31 cellular contexts compared by ENCODE assay signal in genomic region chr11:128921790-128922189, GRCh38. TPM values are rescaled to one million over a fixed set of nuclear protein-coding genes. Genes with fewer than 3 reads are reported as not detected.
"Had no signal": no experiment of that assay in that cellular context is flagged by ENCODE, and none has a peak within 500 bp of the region (broad histone marks: within the 10 kb centered on the region; RNA-seq: fewer than 3 reads in every experiment).

No MANE protein-coding gene starts in this region.

- ATAC-seq: effector memory CD8-positive, alpha-beta T cell; heart right ventricle; sciatic nerve; stimulated activated effector memory CD8-positive, alpha-beta T cell treated with anti-CD3 and anti-CD28 coated beads, Interleukin-12 subunit alpha, Interleukin-12 subunit beta, amount 100 ng/mL, for 72 hours had no signal

- H3K4me3 Mint-ChIP-seq: effector memory CD8-positive, alpha-beta T cell; memory B cell; nephron; neural progenitor cell; stimulated activated effector memory CD8-positive, alpha-beta T cell treated with anti-CD3 and anti-CD28 coated beads, Interleukin-12 subunit alpha, Interleukin-12 subunit beta, amount 100 ng/mL, for 72 hours had no signal

- H3K27ac ChIP-seq: esophagus squamous epithelium, heart right ventricle, neural progenitor cell, prostate gland, right atrium auricular region, stomach, tibial artery, upper lobe of left lung, uterus had no signal

- H3K27me3 ChIP-seq: esophagus squamous epithelium, right atrium auricular region, tibial artery, upper lobe of left lung, uterus had no signal

- H3K9me3 Mint-ChIP-seq: effector memory CD8-positive, alpha-beta T cell; memory B cell; nephron; stimulated activated effector memory CD8-positive, alpha-beta T cell treated with anti-CD3 and anti-CD28 coated beads, Interleukin-12 subunit alpha, Interleukin-12 subunit beta, amount 100 ng/mL, for 72 hours had no signal

- H3K4me2 ChIP-seq: neural progenitor cell, smooth muscle cell had no signal

- DNase-seq: cerebellar nuclear complex; cortex of kidney; effector memory CD8-positive, alpha-beta T cell; erythroblast; esophagus squamous epithelium; foreskin melanocyte; glutamatergic neuron; heart right ventricle; hippocampal formation; kidney glomerular epithelial cell; stimulated activated CD4-positive, alpha-beta T cell treated with anti-CD3 and anti-CD28 coated beads, Interleukin-2, amount 100 ng/mL, for 24 hours; stimulated activated CD4-positive, alpha-beta T cell treated with anti-CD3 and anti-CD28 coated beads, Interleukin-4, amount 100 ng/mL, for 24 hours; stomach; tibial artery; upper lobe of left lung; uterus had no signal

- H3K4me3 ChIP-seq: esophagus squamous epithelium, heart right ventricle, lung, neural progenitor cell, prostate gland, right atrium auricular region, smooth muscle cell, stomach, tibial artery, upper lobe of left lung, uterus had no signal

- H3K4me1 ChIP-seq: prostate gland, right atrium auricular region, stomach, tibial artery, upper lobe of left lung, uterus had no signal

- H3K9me3 ChIP-seq: esophagus squamous epithelium, heart right ventricle, prostate gland, right atrium auricular region, stomach, tibial artery, upper lobe of left lung, uterus had no signal

- H3K4me1 Mint-ChIP-seq: stimulated activated effector memory CD8-positive, alpha-beta T cell treated with anti-CD3 and anti-CD28 coated beads, Interleukin-12 subunit alpha, Interleukin-12 subunit beta, amount 100 ng/mL, for 72 hours had no signal

- H3K36me3 Mint-ChIP-seq: memory B cell; neural progenitor cell; stimulated activated effector memory CD8-positive, alpha-beta T cell treated with anti-CD3 and anti-CD28 coated beads, Interleukin-12 subunit alpha, Interleukin-12 subunit beta, amount 100 ng/mL, for 72 hours had no signal

- H3K36me3 ChIP-seq: esophagus squamous epithelium, heart right ventricle, neural progenitor cell, prostate gland, right atrium auricular region, stomach, tibial artery, upper lobe of left lung, uterus had no signal

- H2AFZ ChIP-seq: neural progenitor cell had no signal

- H3K27ac Mint-ChIP-seq: effector memory CD8-positive, alpha-beta T cell; memory B cell; nephron; neural progenitor cell; stimulated activated effector memory CD8-positive, alpha-beta T cell treated with anti-CD3 and anti-CD28 coated beads, Interleukin-12 subunit alpha, Interleukin-12 subunit beta, amount 100 ng/mL, for 72 hours had no signal

RNA-seq across cellular contexts. Expression of gene TP53AIP1, which starts 20.9 kb away (rescaled TPM):
- total RNA-seq: dermis microvascular lymphatic vessel endothelial cell, heart right ventricle, mononuclear cell, osteocyte, right atrium auricular region, sciatic nerve, stomach, subcutaneous adipose tissue had no signal
- polyA plus RNA-seq: liver had no signal

RNA-seq across cellular contexts. Expression of gene KCNJ5, which starts 30.6 kb away (rescaled TPM):
- total RNA-seq: dermis microvascular lymphatic vessel endothelial cell, osteocyte, smooth muscle cell had no signal

RNA-seq across cellular contexts. Expression of gene KCNJ1, which starts 54.7 kb away (rescaled TPM):
- total RNA-seq: osteocyte, prostate gland, right atrium auricular region, stomach, temporal lobe, uterus had no signal
- polyA plus RNA-seq: smooth muscle cell had no signal
